In genomic region chr22:23570681-23571080, GRCh38 we compare ENCODE assay signal across 20 cellular contexts. TPM values are rescaled to one million over a fixed set of nuclear protein-coding genes. Genes with fewer than 3 reads are reported as not detected.
A peak's percentile ranks its signal among the peaks of the same experiment; 100 is the strongest.
DNase-seq lines count a peak whose midpoint lies in the region; ATAC-seq and TF ChIP-seq lines count a peak whose summit lies in the region.
"Had no signal": no experiment of that assay in that cellular context is flagged by ENCODE, and none has a peak within 500 bp of the region (broad histone marks: within the 10 kb centered on the region; RNA-seq: fewer than 3 reads in every experiment).

No MANE protein-coding gene starts in this region.

- H3K4me1 ChIP-seq in Caco-2, result no peaks in the 10 kb centered on the region

- no peaks in the 10 kb centered on the region for H3K27me3 ChIP-seq in Caco-2 (replicated peaks; ENCODE audit: control insufficient read depth, insufficient read depth, low read length)

- DNase-seq in activated effector memory CD4-positive, alpha-beta T cell treated with anti-CD3 and anti-CD28 coated beads, Interleukin-2, amount 50 U/mL, for 16 hours, result peak; percentile 56
- no peak for DNase-seq in activated effector memory CD4-positive, alpha-beta T cell treated with Interleukin-2 at 50 U/mL for 16 hours
- peak; percentile 44 for DNase-seq in NCI-H345 (lab: John Stamatoyannopoulos, UW)
- no peak for DNase-seq in memory B cell (ENCODE audit: low spot score in 2 of 2)
- no peak for DNase-seq in NCI-H774 (lab: John Stamatoyannopoulos, UW)
- DNase-seq in amygdala (lab: John Stamatoyannopoulos, UW), result no peak
- DNase-seq in Caco-2, result no peak
- no peak for DNase-seq in RWPE1 (ENCODE audit: low spot score)
- DNase-seq: COR-L47, DMS153, GF-D8, GOT3, NCI-H187, NCI-H446, NCI-H526 treated with DMSO at 0.1 percent for 48 hours, OCI-M1, SHP77 treated with DMSO at 0.1 percent for 48 hours, T-helper 1 cell had no signal

- no TSS peak for BruUV-seq in Caco-2 (replicated peaks; lab: Mats Ljungman, UMichigan)

- TF ChIP-seq CTCF in Caco-2 (IDR thresholded peaks at IDR 0.05; ENCODE audit: insufficient read depth in 1 of 2, low read depth in 1 of 2, low read length in 1 of 2, severe bottlenecking in 1 of 2, unreplicated experiment in 1 of 2), result no peak
- TF ChIP-seq CTCF in RWPE1 (conservative IDR thresholded peaks at IDR 0.05; ENCODE audit: low read depth), result no peak

- H3K27me3 Mint-ChIP-seq in memory B cell (peaks cover 15% of the 10 kb centered on the region), Caco-2 (ENCODE audit: insufficient read depth, unreplicated experiment) (no peaks in the 10 kb centered on the region)

- H3K36me3 ChIP-seq in Caco-2 (ENCODE audit: control insufficient read depth, insufficient read depth, low read length), result no peaks in the 10 kb centered on the region

- H3K27ac Mint-ChIP-seq in memory B cell (no peak overlapping the region), Caco-2 (ENCODE audit: unreplicated experiment) (no peak overlapping the region)

- H3K36me3 Mint-ChIP-seq in memory B cell (no peaks in the 10 kb centered on the region), Caco-2 (ENCODE audit: insufficient read depth, unreplicated experiment) (no peaks in the 10 kb centered on the region)

- H3K9me3 ChIP-seq in Caco-2, result no peaks in the 10 kb centered on the region

- H3K4me3 ChIP-seq in Caco-2 (ENCODE audit: low read depth, low read length), result no peak overlapping the region

- POLR2A ChIA-PET in Caco-2 (lab: Charles Lee) (no interaction called here), RWPE1 (lab: Yijun Ruan, JAX; ENCODE audit: low non-redundant PET) (no interaction called here)

- no peak overlapping the region for H3K27ac ChIP-seq in RWPE1
- H3K27ac ChIP-seq: 22Rv1 had no signal

- ATAC-seq in memory B cell (ENCODE audit: low read depth), result peak; percentile 31
- ATAC-seq: SK-N-SH treated with all-trans-retinoic acid at 6 μM for 48 hours had no signal

- H3K9me3 Mint-ChIP-seq in memory B cell (peaks cover 3% of the 10 kb centered on the region), Caco-2 (ENCODE audit: unreplicated experiment) (no peaks in the 10 kb centered on the region)

- CTCF ChIA-PET in Caco-2 (lab: Charles Lee), result interaction anchor here (0.7 kb wide), 1 partner anchor 185 kb away, joined by 3 read pairs; no protein-coding TSS in a partner anchor
- CTCF ChIA-PET in RWPE1 (lab: Yijun Ruan, JAX), result interaction anchor here (0.6 kb wide), 2 partner anchors 25 to 279 kb away, joined by 3 read pairs; no protein-coding TSS in a partner anchor

- peaks cover 4% of the 10 kb centered on the region for H3K4me1 Mint-ChIP-seq in memory B cell
- H3K4me1 Mint-ChIP-seq in Caco-2 (ENCODE audit: low read depth, unreplicated experiment), result peaks cover 2% of the 10 kb centered on the region

- H3K4me3 Mint-ChIP-seq in memory B cell (no peak overlapping the region), Caco-2 (ENCODE audit: unreplicated experiment) (no peak overlapping the region)

- intact Hi-C loops in Caco-2 (cut with micrococcal nuclease; ENCODE audit: unreplicated experiment), result no loop called here

RNA-seq across cellular contexts. Expression of gene IGLL1, which starts 9.4 kb away (rescaled TPM):
- total RNA-seq in Caco-2 (2022), result not detected in 2 replicates

Comparison
In these comparisons a context has a peak if more than half of its experiments do, and no peak if none do; other contexts are left out.
1. DNase-seq: peak in activated effector memory CD4-positive, alpha-beta T cell treated with anti-CD3 and anti-CD28 coated beads, Interleukin-2, amount 50 U/mL, for 16 hours (single experiment) and NCI-H345 (single experiment); none in activated effector memory CD4-positive, alpha-beta T cell treated with Interleukin-2 at 50 U/mL for 16 hours (single experiment), memory B cell (0 of 2), NCI-H774 (single experiment), amygdala (0 of 56), Caco-2 (0 of 2) and RWPE1 (single experiment).